In genomic region chr11:120208012-120208441, GRCh38 we compare ENCODE assay signal across 14 cellular contexts. TPM values are rescaled to one million over a fixed set of nuclear protein-coding genes. Genes with fewer than 3 reads are reported as not detected.
DNase-seq lines count a peak whose midpoint lies in the region; ATAC-seq, FAIRE-seq and TF ChIP-seq lines count a peak whose summit lies in the region.
"Had no signal": no experiment of that assay in that cellular context is flagged by ENCODE, and none has a peak within 500 bp of the region (broad histone marks: within the 10 kb centered on the region; RNA-seq: fewer than 3 reads in every experiment).

No MANE protein-coding gene starts in this region.

- WGBS in mammary epithelial cell (ENCODE audit: low coverage, missing lambda C conversion rate): 70% methylated on average over 12 of the region's 12 CpGs
- WGBS in HepG2 (ENCODE audit: low lambda C conversion rate): 3% methylated on average over 10 of the region's 12 CpGs
- 53 to 54% methylated on average over 2 to 12 of the region's 12 CpGs for whole genome bisulfite sequencing in transverse colon (ENCODE audit: low coverage in 1 of 2), 2 donors

- TF ChIP-seq POLR2A in HepG2 (IDR thresholded peaks at IDR 0.05; ENCODE audit: insufficient read depth in 1 of 2, low read depth in 2 of 2, low read length in 2 of 2) (peak in 1 of 2 experiments; percentile 43; a peak in 1 of 4 replicates), transverse colon (IDR thresholded peaks at IDR 0.05) (no peak)

- H3K27me3 ChIP-seq in mammary epithelial cell (ENCODE audit: insufficient read depth, low read length) (no peaks in the 10 kb centered on the region), astrocyte (ENCODE audit: insufficient read depth, low read length) (no peaks in the 10 kb centered on the region), HepG2 (ENCODE audit: control insufficient read depth in 1 of 2, insufficient read depth in 2 of 2, low read length in 2 of 2) (no peaks in the 10 kb centered on the region), transverse colon (no peaks in the 10 kb centered on the region)

- no peaks in the 10 kb centered on the region for H3K27me3 Mint-ChIP-seq in MCF 10A (ENCODE audit: insufficient read depth, unreplicated experiment)
- peaks cover 26% of the 10 kb centered on the region for H3K27me3 Mint-ChIP-seq in astrocyte (ENCODE audit: low read depth, unreplicated experiment)
- peaks cover 39% of the 10 kb centered on the region for H3K27me3 Mint-ChIP-seq in activated CD8-positive, alpha-beta T cell treated with anti-CD3 and anti-CD28 coated beads, Interleukin-2, amount 10 ng/mL, durations not matched to agents 7 days and 5 days (ENCODE audit: low read depth)

- H3K4me3 ChIP-seq in mammary epithelial cell (replicated peaks in 1 of 3; ENCODE audit: insufficient read depth in 1 of 3, low read depth in 2 of 3, low read length in 3 of 3) (no peak overlapping the region), astrocyte (ENCODE audit: insufficient read depth, low read depth, low read length) (no peak overlapping the region), HepG2 (replicated peaks in 1 of 3; ENCODE audit: insufficient read depth in 1 of 3, low read depth in 2 of 3, low read length in 3 of 3) (peak overlapping the region; percentile 19 to 51 (median 21); a peak in 5 of 6 replicates), transverse colon (no peak overlapping the region)

- TF ChIP-seq CTCF in MCF 10A (IDR thresholded peaks at IDR 0.05; ENCODE audit: unreplicated experiment) (no peak), mammary epithelial cell (conservative IDR thresholded peaks at IDR 0.05 in 1 of 2, IDR thresholded peaks at IDR 0.05 in 1 of 2; ENCODE audit: extremely low read depth in 1 of 2, insufficient read depth in 1 of 2, low read depth in 1 of 2, low read length in 2 of 2) (no peak), astrocyte (IDR thresholded peaks at IDR 0.05; ENCODE audit: insufficient read depth, low read depth, low read length) (no peak), HepG2 (CRISPR knock-in tag; IDR thresholded peaks at IDR 0.05) (no peak), transverse colon (IDR thresholded peaks at IDR 0.05) (no peak)

- H3K36me3 ChIP-seq in mammary epithelial cell (ENCODE audit: insufficient read depth, low read length) (no peaks in the 10 kb centered on the region), astrocyte (ENCODE audit: insufficient read depth, low read length) (no peaks in the 10 kb centered on the region), HepG2 (replicated peaks in 1 of 2; ENCODE audit: control insufficient read depth in 1 of 2, insufficient read depth in 2 of 2, low read length in 2 of 2) (no peaks in the 10 kb centered on the region), transverse colon (no peaks in the 10 kb centered on the region)

- H3K4me3 Mint-ChIP-seq in MCF 10A (ENCODE audit: unreplicated experiment): no peak overlapping the region
- H3K4me3 Mint-ChIP-seq in astrocyte (ENCODE audit: unreplicated experiment): no peak overlapping the region
- no peak overlapping the region for H3K4me3 Mint-ChIP-seq in activated CD8-positive, alpha-beta T cell treated with anti-CD3 and anti-CD28 coated beads, Interleukin-2, amount 10 ng/mL, durations not matched to agents 7 days and 5 days
- H3K4me3 Mint-ChIP-seq: memory B cell had no signal

- H3K9me3 Mint-ChIP-seq in MCF 10A (ENCODE audit: unreplicated experiment): no peaks in the 10 kb centered on the region
- H3K9me3 Mint-ChIP-seq in astrocyte (ENCODE audit: unreplicated experiment): no peaks in the 10 kb centered on the region
- H3K9me3 Mint-ChIP-seq in activated CD8-positive, alpha-beta T cell treated with anti-CD3 and anti-CD28 coated beads, Interleukin-2, amount 10 ng/mL, durations not matched to agents 7 days and 5 days (ENCODE audit: insufficient read depth): no peaks in the 10 kb centered on the region
- H3K9me3 Mint-ChIP-seq: memory B cell had no signal

- H3K79me2 ChIP-seq in mammary epithelial cell (ENCODE audit: insufficient read depth, low read length): peaks cover 10% of the 10 kb centered on the region
- peaks cover 18% of the 10 kb centered on the region for H3K79me2 ChIP-seq in astrocyte (ENCODE audit: insufficient read depth, low read length)
- peaks cover 22% of the 10 kb centered on the region for H3K79me2 ChIP-seq in HepG2 (ENCODE audit: insufficient read depth, low read length)

- TF ChIP-seq EP300 in HepG2 (IDR thresholded peaks at IDR 0.05; ENCODE audit: low read depth in 2 of 2, low read length in 2 of 2) (peak in 1 of 2 experiments; percentile 65; a peak in 2 of 4 replicates), HepG2 (CRISPR knock-in tag; IDR thresholded peaks at IDR 0.05; ENCODE audit: borderline replicate concordance) (0 out of 2 replicates have a peak, but pooled peaks have one; percentile 25), transverse colon (IDR thresholded peaks at IDR 0.05; ENCODE audit: low read depth) (no peak)

- H3K9ac ChIP-seq in mammary epithelial cell (ENCODE audit: insufficient read depth, low read length) (no peak overlapping the region), astrocyte (ENCODE audit: low read length) (no peak overlapping the region), HepG2 (ENCODE audit: insufficient read depth, low read depth, low read length) (peak overlapping the region; percentile 26)

- BruUV-seq in MCF 10A (replicated peaks; lab: Mats Ljungman, UMichigan) (no TSS peak), mammary epithelial cell (replicated peaks; lab: Mats Ljungman, UMichigan) (no TSS peak), HepG2 (replicated peaks; lab: Mats Ljungman, UMichigan) (no TSS peak)

- POLR2A ChIA-PET in MCF 10A (lab: Yijun Ruan, JAX): interaction anchor here (0.6 to 2.0 kb wide), 6 partner anchors 12 to 132 kb away, joined by 3 to 7 read pairs (median 3); partner anchors contain the start of gene TRIM29
- POLR2A ChIA-PET in HepG2 (lab: Yijun Ruan, JAX): interaction anchor here (1.0 to 5.4 kb wide), 11 partner anchors 10 to 467 kb away, joined by 3 to 92 read pairs (median 5); partner anchors contain the start of gene ARHGEF12
- POLR2A ChIA-PET in activated CD8-positive, alpha-beta T cell treated with anti-CD3 and anti-CD28 coated beads, Interleukin-2, amount 10 ng/mL, durations not matched to agents 7 days and 5 days (lab: Charles Lee): interaction anchor here (0.6 kb wide), 1 partner anchor 51 kb away, joined by 5 read pairs; no protein-coding TSS in a partner anchor

- H3K27ac Mint-ChIP-seq in MCF 10A (ENCODE audit: low read depth, unreplicated experiment) (peak overlapping the region; percentile 32), astrocyte (ENCODE audit: unreplicated experiment) (peak overlapping the region; percentile 10)
- no peak overlapping the region for H3K27ac Mint-ChIP-seq in activated CD8-positive, alpha-beta T cell treated with anti-CD3 and anti-CD28 coated beads, Interleukin-2, amount 10 ng/mL, durations not matched to agents 7 days and 5 days
- H3K27ac Mint-ChIP-seq: memory B cell had no signal

- H3K4me2 ChIP-seq in mammary epithelial cell (ENCODE audit: insufficient read depth, low read depth, low read length): no peak overlapping the region
- peak overlapping the region; percentile 53 for H3K4me2 ChIP-seq in astrocyte (ENCODE audit: low read length)
- H3K4me2 ChIP-seq in HepG2 (ENCODE audit: low read depth, low read length): peak overlapping the region; percentile 72

- no peaks in the 10 kb centered on the region for H4K20me1 ChIP-seq in mammary epithelial cell (ENCODE audit: insufficient read depth, low read length)
- peaks cover 14% of the 10 kb centered on the region for H4K20me1 ChIP-seq in astrocyte (ENCODE audit: insufficient read depth, low read length)
- H4K20me1 ChIP-seq in HepG2 (ENCODE audit: insufficient read depth, low read length): peaks cover 3% of the 10 kb centered on the region

- dilution Hi-C loops in mammary epithelial cell (cut with HindIII; ENCODE audit: low sequenced_read_pairs): no loop called here

- no peak overlapping the region for H2AFZ ChIP-seq in mammary epithelial cell (ENCODE audit: low read depth, low read length)
- H2AFZ ChIP-seq in astrocyte (ENCODE audit: low read depth, low read length): no peak overlapping the region
- H2AFZ ChIP-seq in HepG2 (ENCODE audit: low read length): no peak overlapping the region

- intact Hi-C loops in MCF 10A (cut with micrococcal nuclease) (no loop called here), mammary epithelial cell (cut with micrococcal nuclease) (no loop called here), HepG2 (cut with micrococcal nuclease; ENCODE audit: unreplicated experiment) (loop anchor here (1.0 kb wide), 1 partner anchor 10 kb away; no protein-coding TSS in a partner anchor), transverse colon (cut with DNase I; ENCODE audit: low total_unique reads) (no loop called here)

- CTCF ChIA-PET in MCF 10A (lab: Yijun Ruan, JAX): interaction anchor here (0.5 to 0.7 kb wide), 2 partner anchors 10 to 37 kb away, joined by 3 to 4 read pairs; no protein-coding TSS in a partner anchor
- CTCF ChIA-PET in mammary epithelial cell (lab: Charles Lee; ENCODE audit: low non-redundant PET): no interaction called here
- CTCF ChIA-PET in HepG2 (lab: Yijun Ruan, JAX; ENCODE audit: low intra/inter-chr PET ratio, low total read pairs): no interaction called here
- CTCF ChIA-PET in activated CD8-positive, alpha-beta T cell treated with anti-CD3 and anti-CD28 coated beads, Interleukin-2, amount 10 ng/mL, durations not matched to agents 7 days and 5 days (lab: Charles Lee): interaction anchor here (2.5 kb wide), 1 partner anchor 39 kb away, joined by 6 read pairs; no protein-coding TSS in a partner anchor

- H3K4me1 ChIP-seq in mammary epithelial cell (ENCODE audit: insufficient read depth, low read length) (peaks cover 33% of the 10 kb centered on the region), astrocyte (ENCODE audit: insufficient read depth, low read length) (peaks cover 37% of the 10 kb centered on the region), HepG2 (ENCODE audit: insufficient read depth, low read length) (peaks cover 68% of the 10 kb centered on the region), transverse colon (peaks cover 7 to 35% (median 30%) of the 10 kb centered on the region in 4 donors)

- in situ Hi-C loops in mammary epithelial cell (cut with MboI; ENCODE audit: low sequenced_read_pairs in 2 of 2) (no loop called here), HepG2 (cut with HindIII; ENCODE audit: extremely low pct_ligation_motif_present, low pct_unique_long_range_greater_than_20kb) (no loop called here), transverse colon (cut with MboI; ENCODE audit: low pct_ligation_motif_present in 1 of 4, low pct_unique_long_range_greater_than_20kb in 1 of 4, low sequenced_read_pairs in 3 of 4) (no loop called here)

- H3K27ac ChIP-seq in mammary epithelial cell (ENCODE audit: insufficient read depth, low read depth, low read length) (no peak overlapping the region), astrocyte (ENCODE audit: low read depth, low read length) (no peak overlapping the region), HepG2 (ENCODE audit: extremely low read length, insufficient read depth, low read length) (peak overlapping the region; percentile 52), transverse colon (peak overlapping the region; percentile 84 to 92 (median 89))

- FAIRE-seq in astrocyte (lab: Jason Lieb, UNC) (no peak), HepG2 (lab: Jason Lieb, UNC) (peak; percentile 77)
- FAIRE-seq: urothelium cell line had no signal

- DNase-seq in MCF 10A (ENCODE audit: unreplicated experiment): peak; percentile 60
- no peak for DNase-seq in mammary epithelial cell
- no peak for DNase-seq in astrocyte (ENCODE audit: low read depth)
- DNase-seq in HepG2 (ENCODE audit: low spot score): peak; percentile 95
- DNase-seq in transverse colon: no peak
- no peak for DNase-seq in NCI-H446 (lab: John Stamatoyannopoulos, UW)
- no peak for DNase-seq in activated CD8-positive, alpha-beta T cell treated with anti-CD3 and anti-CD28 coated beads, Interleukin-2, amount 10 ng/mL, durations not matched to agents 7 days and 5 days
- DNase-seq: ACHN; NCI-H69; stimulated activated CD4-positive, alpha-beta T cell treated with anti-CD3 and anti-CD28 coated beads, Interleukin-4, amount 100 ng/mL, for 4 hours had no signal

- H3K36me3 Mint-ChIP-seq in MCF 10A (ENCODE audit: insufficient read depth, unreplicated experiment) (no peaks in the 10 kb centered on the region), astrocyte (ENCODE audit: low read depth, unreplicated experiment) (no peaks in the 10 kb centered on the region)
- H3K36me3 Mint-ChIP-seq in activated CD8-positive, alpha-beta T cell treated with anti-CD3 and anti-CD28 coated beads, Interleukin-2, amount 10 ng/mL, durations not matched to agents 7 days and 5 days (ENCODE audit: low read depth): no peaks in the 10 kb centered on the region
- H3K36me3 Mint-ChIP-seq: activated naive CD8-positive, alpha-beta T cell; memory B cell had no signal

- ATAC-seq in HepG2 (peak; percentile 73), GM19023 (IDR thresholded peaks at IDR 0.05; ENCODE audit: unreplicated experiment) (no peak)
- ATAC-seq in activated CD8-positive, alpha-beta T cell treated with anti-CD3 and anti-CD28 coated beads, Interleukin-2, amount 10 ng/mL, durations not matched to agents 7 days and 5 days: no peak

- no peaks in the 10 kb centered on the region for H3K9me3 ChIP-seq in mammary epithelial cell (replicated peaks; ENCODE audit: insufficient read depth, low read length)
- no peaks in the 10 kb centered on the region for H3K9me3 ChIP-seq in astrocyte (ENCODE audit: insufficient read depth, low read depth, low read length)
- H3K9me3 ChIP-seq in HepG2 (ENCODE audit: low read length): no peaks in the 10 kb centered on the region
- H3K9me3 ChIP-seq in transverse colon: no peaks in the 10 kb centered on the region

- peaks cover 47% of the 10 kb centered on the region for H3K4me1 Mint-ChIP-seq in MCF 10A (ENCODE audit: insufficient read depth, unreplicated experiment)
- H3K4me1 Mint-ChIP-seq in astrocyte (ENCODE audit: low read depth, unreplicated experiment): peaks cover 20% of the 10 kb centered on the region
- H3K4me1 Mint-ChIP-seq in activated CD8-positive, alpha-beta T cell treated with anti-CD3 and anti-CD28 coated beads, Interleukin-2, amount 10 ng/mL, durations not matched to agents 7 days and 5 days (ENCODE audit: low read depth): peaks cover 21% of the 10 kb centered on the region

- TF ChIP-seq RAD21 in HepG2 (CRISPR knock-in tag; IDR thresholded peaks at IDR 0.05): 0 out of 2 replicates have a peak, but pooled peaks have one; percentile 11

RNA-seq across cellular contexts. Expression of gene OAF, which starts 2.8 kb away (rescaled TPM):
- 21.6 and 34.8 TPM in 2 replicates for total RNA-seq in MCF 10A (2022)
- 10 to 100 TPM in 1 of 2 donors, 1 to 10 TPM in 1; 4.7 to 20.3 TPM for total RNA-seq in mammary epithelial cell
- 16.5 TPM for polyA plus RNA-seq in mammary epithelial cell
- polyA minus RNA-seq in mammary epithelial cell: 9.3 TPM
- 20.9 and 22.5 TPM in 2 replicates for total RNA-seq in astrocyte
- 37.5 and 63.7 TPM in 2 replicates for total RNA-seq in HepG2 (2016; rRNA removed; fragmentation: Illumina TruSeq; extraction: Trizol)
- 67.5 and 74.8 TPM in 2 replicates for total RNA-seq in HepG2 (2016; cell fraction: cytosol; rRNA removed; fragmentation: Illumina TruSeq; extraction: Trizol; ENCODE audit: low read depth)
- total RNA-seq in HepG2 (2016; cell fraction: insoluble cytoplasmic fraction; rRNA removed; fragmentation: Illumina TruSeq; extraction: Trizol): 30.7 and 64.6 TPM in 2 replicates
- 118 and 139 TPM in 2 replicates for total RNA-seq in HepG2 (2016; cell fraction: membrane; rRNA removed; fragmentation: Illumina TruSeq; extraction: Trizol)
- total RNA-seq in HepG2 (2016; cell fraction: nucleus; rRNA removed; fragmentation: Illumina TruSeq; extraction: Trizol): 44.9 and 59.4 TPM in 2 replicates
- 92.9 and 94.6 TPM in 2 replicates for polyA plus RNA-seq in HepG2 (2011; rRNA removed)
- 77.3 and 145 TPM in 2 replicates for polyA plus RNA-seq in HepG2 (2011; cell fraction: cytosol; rRNA removed)
- polyA plus RNA-seq in HepG2 (2011; cell fraction: nucleus; rRNA removed): 93.1 and 106 TPM in 2 replicates
- 22.4 and 31.8 TPM in 2 replicates for polyA plus RNA-seq in HepG2 (2012)
- 159 and 175 TPM in 2 replicates for polyA plus RNA-seq in HepG2 (2016; cell fraction: cytosol; fragmentation: Illumina TruSeq; extraction: Trizol; ENCODE audit: low read depth)
- 64.4 and 78.3 TPM in 2 replicates for polyA plus RNA-seq in HepG2 (2016; cell fraction: insoluble cytoplasmic fraction; fragmentation: Illumina TruSeq; extraction: Trizol; ENCODE audit: low read depth)
- polyA plus RNA-seq in HepG2 (2016; cell fraction: membrane; fragmentation: Illumina TruSeq; extraction: Trizol; ENCODE audit: low read depth): 207 and 216 TPM in 2 replicates
- polyA plus RNA-seq in HepG2 (2016; cell fraction: nucleus; fragmentation: Illumina TruSeq; extraction: Trizol; ENCODE audit: insufficient read depth, low read depth): 162 and 173 TPM in 2 replicates
- polyA minus RNA-seq in HepG2 (2011; rRNA and poly(A)+ RNA removed; ENCODE audit: low replicate concordance): 19.0 and 113 TPM in 2 replicates
- 47.6 and 70.8 TPM in 2 replicates for polyA minus RNA-seq in HepG2 (2011; cell fraction: cytosol; rRNA and poly(A)+ RNA removed)
- 28.5 and 32.1 TPM in 2 replicates for polyA minus RNA-seq in HepG2 (2011; cell fraction: nucleus; rRNA and poly(A)+ RNA removed)
- total RNA-seq in transverse colon: 100 to 1,000 TPM in 3 of 4 donors, 10 to 100 TPM in 1; 78.8 to 553 (median 287) TPM
- total RNA-seq in activated CD8-positive, alpha-beta T cell treated with anti-CD3 and anti-CD28 coated beads, Interleukin-2, amount 10 ng/mL, durations not matched to agents 7 days and 5 days: 1 to 10 TPM; 5.3 TPM

RNA-seq across cellular contexts. Expression of gene POU2F3, which starts 31.9 kb away (rescaled TPM):
- not detected in 2 replicates for total RNA-seq in MCF 10A (2022)
- under 1 TPM; 0.17 to 0.38 TPM for total RNA-seq in mammary epithelial cell
- 0.17 TPM for polyA plus RNA-seq in mammary epithelial cell
- not detected for polyA minus RNA-seq in mammary epithelial cell
- 0.20 TPM in 1 of 2 replicates, not detected in the other for total RNA-seq in astrocyte
- total RNA-seq in HepG2 (2016; rRNA removed; fragmentation: Illumina TruSeq; extraction: Trizol): not detected in 2 replicates
- total RNA-seq in HepG2 (2016; cell fraction: cytosol; rRNA removed; fragmentation: Illumina TruSeq; extraction: Trizol; ENCODE audit: low read depth): not detected in 2 replicates
- total RNA-seq in HepG2 (2016; cell fraction: insoluble cytoplasmic fraction; rRNA removed; fragmentation: Illumina TruSeq; extraction: Trizol): not detected in 2 replicates
- total RNA-seq in HepG2 (2016; cell fraction: membrane; rRNA removed; fragmentation: Illumina TruSeq; extraction: Trizol): not detected in 2 replicates
- total RNA-seq in HepG2 (2016; cell fraction: nucleus; rRNA removed; fragmentation: Illumina TruSeq; extraction: Trizol): not detected in 2 replicates
- not detected in 2 replicates for polyA plus RNA-seq in HepG2 (2011; rRNA removed)
- polyA plus RNA-seq in HepG2 (2011; cell fraction: cytosol; rRNA removed): not detected in 2 replicates
- not detected in 2 replicates for polyA plus RNA-seq in HepG2 (2011; cell fraction: nucleus; rRNA removed)
- polyA plus RNA-seq in HepG2 (2012): not detected in 2 replicates
- polyA plus RNA-seq in HepG2 (2016; cell fraction: cytosol; fragmentation: Illumina TruSeq; extraction: Trizol; ENCODE audit: low read depth): not detected in 2 replicates
- not detected in 2 replicates for polyA plus RNA-seq in HepG2 (2016; cell fraction: insoluble cytoplasmic fraction; fragmentation: Illumina TruSeq; extraction: Trizol; ENCODE audit: low read depth)
- not detected in 2 replicates for polyA plus RNA-seq in HepG2 (2016; cell fraction: membrane; fragmentation: Illumina TruSeq; extraction: Trizol; ENCODE audit: low read depth)
- polyA plus RNA-seq in HepG2 (2016; cell fraction: nucleus; fragmentation: Illumina TruSeq; extraction: Trizol; ENCODE audit: insufficient read depth, low read depth): not detected in 2 replicates
- polyA minus RNA-seq in HepG2 (2011; rRNA and poly(A)+ RNA removed; ENCODE audit: low replicate concordance): 0.30 TPM in 1 of 2 replicates, not detected in the other
- not detected in 2 replicates for polyA minus RNA-seq in HepG2 (2011; cell fraction: cytosol; rRNA and poly(A)+ RNA removed)
- polyA minus RNA-seq in HepG2 (2011; cell fraction: nucleus; rRNA and poly(A)+ RNA removed): not detected in 2 replicates
- total RNA-seq in transverse colon: 1 to 10 TPM in 2 of 4 donors, not detected in 2; 1.9 to 2.2 TPM
- total RNA-seq in activated CD8-positive, alpha-beta T cell treated with anti-CD3 and anti-CD28 coated beads, Interleukin-2, amount 10 ng/mL, durations not matched to agents 7 days and 5 days: not detected

Comparison
In these comparisons a context has a peak if more than half of its experiments do, and no peak if none do; other contexts are left out.
1. DNase-seq: peak in MCF 10A (single experiment) and HepG2 (single experiment); none in mammary epithelial cell (single experiment), astrocyte (single experiment), transverse colon (single experiment), NCI-H446 (0 of 2) and activated CD8-positive, alpha-beta T cell treated with anti-CD3 and anti-CD28 coated beads, Interleukin-2, amount 10 ng/mL, durations not matched to agents 7 days and 5 days (single experiment).
2. CTCF ChIA-PET loops: an anchor here in MCF 10A (0.5 to 0.7 kb wide) and activated CD8-positive, alpha-beta T cell treated with anti-CD3 and anti-CD28 coated beads, Interleukin-2, amount 10 ng/mL, durations not matched to agents 7 days and 5 days (2.5 kb wide); none called in mammary epithelial cell and HepG2.
3. H3K27ac ChIP-seq: peak in HepG2 (single experiment) and transverse colon (4 of 4); none in mammary epithelial cell (single experiment) and astrocyte (single experiment).
4. H3K4me3 ChIP-seq: peak in HepG2 (3 of 3); none in mammary epithelial cell (0 of 3), astrocyte (single experiment) and transverse colon (0 of 4).